ENCODE assay signal across 1 cellular context in the genomic region with DNA sequence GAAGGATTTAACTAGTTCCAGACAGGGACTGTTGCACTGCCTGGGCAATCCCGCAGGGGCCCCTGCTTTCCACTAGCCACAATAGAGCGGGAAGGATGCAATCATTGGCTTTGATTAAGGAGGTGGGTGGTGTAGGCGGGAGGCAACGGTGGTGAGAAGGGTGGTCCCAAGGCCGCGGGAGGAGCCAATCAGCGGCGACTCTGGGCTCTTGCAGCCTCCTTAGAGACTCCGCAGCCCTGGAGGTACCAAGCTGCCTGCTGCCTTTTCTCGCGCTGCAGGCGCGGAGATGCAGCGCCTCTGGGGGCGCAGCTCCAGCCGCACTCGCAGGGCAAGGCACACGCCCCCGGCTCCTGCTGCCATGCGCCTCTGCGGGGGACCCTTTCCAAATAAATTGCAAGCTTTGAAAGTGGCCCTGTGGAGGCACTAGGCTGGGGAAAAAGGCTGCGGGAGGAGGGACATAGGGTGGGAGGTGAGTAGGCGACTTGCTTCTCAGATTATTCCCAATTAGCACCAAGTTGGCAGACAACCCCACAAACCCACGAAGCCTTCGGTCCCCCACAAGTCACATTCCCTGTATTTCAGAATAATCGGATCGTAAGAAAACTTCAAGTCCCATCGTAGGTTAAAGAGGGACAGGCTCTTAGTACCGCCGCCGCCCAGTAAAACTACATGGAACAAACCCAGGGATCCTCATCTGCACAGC.
TF ChIP-seq lines count a peak whose summit lies in the region.

No MANE protein-coding gene starts in this region.

TF ChIP-seq in H1, 55 proteins besides CTCF, POLR2A, EP300 and RAD21 (continued from another document):
- TF ChIP-seq CHD1 (IDR thresholded peaks at IDR 0.05; ENCODE audit: low read depth, low read length) (no peak), POLR2AphosphoS5 (IDR thresholded peaks at IDR 0.05; ENCODE audit: low read depth, low read length) (no peak), SIRT6 (IDR thresholded peaks at IDR 0.05; ENCODE audit: low read length) (no peak), EGR1 (IDR thresholded peaks at IDR 0.05; ENCODE audit: borderline replicate concordance, low read depth, low read length) (peak; percentile 72; the same call in 1 of the 2 replicates), TBP (IDR thresholded peaks at IDR 0.05; ENCODE audit: low read depth, low read length) (no peak), SIN3A (conservative IDR thresholded peaks at IDR 0.05 in 1 of 2, IDR thresholded peaks at IDR 0.05 in 1 of 2; ENCODE audit: low read depth in 1 of 2, low read length in 2 of 2) (no peak), CHD2 (IDR thresholded peaks at IDR 0.05; ENCODE audit: low read length) (no peak), SIX5 (IDR thresholded peaks at IDR 0.05; ENCODE audit: low read depth, low read length) (no peak), CEBPB (IDR thresholded peaks at IDR 0.05; ENCODE audit: low read depth, low read length) (0 out of 2 replicates have a peak, but pooled peaks have one; percentile 6), CREB1 (IDR thresholded peaks at IDR 0.05) (no peak), GTF2F1 (IDR thresholded peaks at IDR 0.05; ENCODE audit: borderline replicate concordance, low read depth, low read length) (no peak)
- TF ChIP-seq, protein P1, sequence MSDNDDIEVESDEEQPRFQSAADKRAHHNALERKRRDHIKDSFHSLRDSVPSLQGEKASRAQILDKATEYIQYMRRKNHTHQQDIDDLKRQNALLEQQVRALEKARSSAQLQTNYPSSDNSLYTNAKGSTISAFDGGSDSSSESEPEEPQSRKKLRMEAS (IDR thresholded peaks at IDR 0.05) = peak; percentile 65
